15 cellular contexts compared by ENCODE assay signal in the genomic region with DNA sequence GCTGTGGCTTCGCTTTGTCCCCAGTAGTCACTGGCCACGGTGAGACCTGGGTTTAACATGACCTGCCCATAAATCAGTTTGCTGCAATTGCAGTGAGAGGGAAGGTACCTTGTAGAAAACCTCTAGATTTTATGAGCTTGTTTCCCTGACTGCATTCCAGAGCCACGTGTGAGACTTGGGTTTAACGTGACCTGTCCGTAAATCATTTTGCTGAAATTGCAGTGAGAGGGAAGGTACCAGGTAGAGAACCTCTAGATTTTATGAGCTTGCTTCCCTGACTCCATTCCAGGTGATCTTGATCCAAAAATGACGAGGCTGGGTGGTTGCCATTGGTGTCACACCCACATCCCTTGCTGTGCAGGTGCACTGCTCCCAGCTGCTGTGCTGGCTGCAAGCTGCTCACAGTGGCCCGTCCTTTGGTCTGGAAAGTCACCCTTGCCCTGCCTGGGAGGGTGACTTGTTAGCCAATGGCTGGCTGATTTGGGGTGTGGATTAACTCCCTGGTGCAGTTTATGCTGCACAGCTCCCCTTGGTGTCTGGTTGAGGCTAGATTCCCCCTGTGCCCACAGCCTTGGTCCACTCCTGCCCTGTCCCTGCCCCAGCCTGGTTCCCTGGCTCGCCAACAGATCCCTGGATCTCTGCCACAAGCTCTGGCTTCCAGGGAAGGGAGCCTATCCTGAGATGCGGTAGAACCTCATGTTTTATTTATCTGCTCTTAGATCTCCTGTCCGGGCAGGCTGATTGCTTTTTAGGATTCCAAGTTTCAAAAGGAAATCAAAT.
A peak's percentile ranks its signal among the peaks of the same experiment; 100 is the strongest.
DNase-seq lines count a peak whose midpoint lies in the region; ATAC-seq and TF ChIP-seq lines count a peak whose summit lies in the region.
"Had no signal": no experiment of that assay in that cellular context is flagged by ENCODE, and none has a peak within 500 bp of the region (broad histone marks: within the 10 kb centered on the region; RNA-seq: fewer than 3 reads in every experiment).

No MANE protein-coding gene starts in this region.

- TF ChIP-seq CTCF in coronary artery (IDR thresholded peaks at IDR 0.05), result no peak

- no peaks in the 10 kb centered on the region for H3K27me3 ChIP-seq in stomach smooth muscle (ENCODE audit: control insufficient read depth in 1 of 2, insufficient read depth in 2 of 2, low read length in 2 of 2)
- H3K27me3 ChIP-seq: BLaER1 treated with 17β-estradiol and CSF1 and Interleukin-3, amounts not matched to agents 10 nM and 100 nM had no signal

- H3K4me1 ChIP-seq in stomach smooth muscle (ENCODE audit: control insufficient read depth, insufficient read depth, low read length), result peaks cover 55% of the 10 kb centered on the region

- H3K36me3 ChIP-seq in stomach smooth muscle (ENCODE audit: control insufficient read depth in 2 of 2, insufficient read depth in 2 of 2, low read length in 2 of 2), result no peaks in the 10 kb centered on the region

- DNase-seq in NCI-H2029 (lab: John Stamatoyannopoulos, UW) (peak; percentile 77), coronary artery (ENCODE audit: low spot score) (no peak), left lobe of liver (ENCODE audit: low spot score) (peak; percentile 94), SIG-M5 (lab: John Stamatoyannopoulos, UW) (no peak), inferior parietal cortex (ENCODE audit: extremely low spot score) (no peak)
- DNase-seq: activated naive CD8-positive, alpha-beta T cell treated with anti-CD3 and anti-CD28 coated beads for 36 hours; GDM1; NCI-H2171 treated with DMSO at 0.1 percent for 48 hours had no signal

- peak overlapping the region; percentile 23 to 60 for H3K27ac ChIP-seq in coronary artery
- H3K27ac ChIP-seq in stomach smooth muscle (ENCODE audit: low read length), result peak overlapping the region; percentile 24
- H3K27ac ChIP-seq: BLaER1 treated with 17β-estradiol and CSF1 and Interleukin-3, amounts not matched to agents 10 nM and 100 nM had no signal

- no peak overlapping the region for H3K9ac ChIP-seq in stomach smooth muscle (ENCODE audit: low read length in 2 of 2)
- H3K9ac ChIP-seq: BLaER1 treated with 17β-estradiol and CSF1 and Interleukin-3, amounts not matched to agents 10 nM and 100 nM had no signal

- H3K4me3 ChIP-seq in coronary artery (peak overlapping the region; percentile 26), stomach smooth muscle (ENCODE audit: low read length in 2 of 2) (peak overlapping the region; percentile 9 to 47)
- H3K4me3 ChIP-seq: BLaER1 treated with 17β-estradiol and CSF1 and Interleukin-3, amounts not matched to agents 10 nM and 100 nM; K562 had no signal

- H3K9me3 ChIP-seq in stomach smooth muscle (ENCODE audit: control insufficient read depth in 2 of 2, low read length in 2 of 2), result no peaks in the 10 kb centered on the region

- ATAC-seq in left lobe of liver (peak; percentile 88), HG03457 (IDR thresholded peaks at IDR 0.05; ENCODE audit: unreplicated experiment) (no peak), GM21528 (IDR thresholded peaks at IDR 0.05; ENCODE audit: low FRiP score, unreplicated experiment) (no peak)
- ATAC-seq: K562; Panc1; stimulated activated memory B cell treated with anti-CD40 and anti-IgM and Interleukin-4, amounts not matched to agents 10 μg/mL and 1 μg/mL and 100 μg/mL, for 72 hours had no signal

Comparison
In these comparisons a context has a peak if more than half of its experiments do, and no peak if none do; other contexts are left out.
1. DNase-seq: peak in NCI-H2029 (single experiment) and left lobe of liver (single experiment); none in coronary artery (single experiment), SIG-M5 (single experiment) and inferior parietal cortex (single experiment).